Comparison of ENCODE assay signal across 17 cellular contexts in genomic region chr5:109196486-109196885, GRCh38.
"Had no signal": no experiment of that assay in that cellular context is flagged by ENCODE, and none has a peak within 500 bp of the region (broad histone marks: within the 10 kb centered on the region; RNA-seq: fewer than 3 reads in every experiment).

No MANE protein-coding gene starts in this region.

- DNase-seq: activated CD4-positive, alpha-beta memory T cell treated with anti-CD3 and anti-CD28 coated beads, Interleukin-2, amount 10 ng/mL, durations not matched to agents 7 days and 5 days; activated CD4-positive, alpha-beta T cell treated with anti-CD3 and anti-CD28 coated beads for 36 hours; activated effector memory CD4-positive, alpha-beta T cell treated with Interleukin-2 at 50 U/mL for 16 hours; activated T-cell treated with anti-CD3 and anti-CD28 coated beads, Interleukin-2, amount 50 U/mL, for 24 hours; adrenal gland; caudate nucleus; esophagus squamous epithelium; hypothalamus; mesendoderm; occipital lobe; psoas muscle; right lobe of liver; stimulated activated CD4-positive, alpha-beta T cell treated with anti-CD3 and anti-CD28 coated beads, Interleukin-1b, Interleukin-23, amount 100 ng/mL, for 48 hours; stomach; T-helper 17 cell; WERI-Rb-1 had no signal

- H3K36me3 ChIP-seq: adrenal gland, esophagus squamous epithelium, right lobe of liver, WERI-Rb-1 had no signal

- H3K27me3 ChIP-seq: adrenal gland, esophagus squamous epithelium, right lobe of liver, stomach had no signal

- H3K4me3 ChIP-seq: adrenal gland, esophagus squamous epithelium, psoas muscle, right lobe of liver, stomach had no signal

- H3K9me3 ChIP-seq: adrenal gland, esophagus squamous epithelium, psoas muscle, right lobe of liver, stomach had no signal

- H3K27ac ChIP-seq: adrenal gland, esophagus squamous epithelium, psoas muscle, right lobe of liver, stomach, WERI-Rb-1 had no signal

- H3K4me1 ChIP-seq: psoas muscle had no signal

- ATAC-seq: activated CD4-positive, alpha-beta T cell treated with anti-CD3 and anti-CD28 coated beads for 36 hours; psoas muscle; right lobe of liver; T-helper 17 cell had no signal

- FAIRE-seq: colon had no signal
